Comparison of ENCODE assay signal across 9 cellular contexts in the genomic region with DNA sequence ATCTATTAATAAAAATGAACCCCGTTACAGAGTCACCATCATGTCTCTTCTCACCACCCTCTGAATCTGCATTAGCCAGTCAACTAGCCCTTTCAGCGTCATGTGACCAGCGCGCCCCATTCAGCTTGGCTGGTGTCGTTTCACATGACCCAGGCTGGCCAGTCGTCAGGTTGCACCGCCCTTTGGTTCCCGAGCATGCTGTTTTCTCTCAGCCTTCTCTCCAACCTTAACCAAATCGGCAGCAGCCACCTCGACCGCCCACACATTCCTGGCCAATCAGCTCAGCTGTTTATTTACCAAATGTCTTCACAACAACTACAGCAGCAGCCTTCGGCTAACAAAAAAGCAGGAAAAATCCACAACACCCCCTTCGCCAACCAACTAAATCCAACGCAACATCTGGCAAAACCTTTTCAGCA. TPM values are rescaled to one million over a fixed set of nuclear protein-coding genes. Genes with fewer than 3 reads are reported as not detected.
DNase-seq lines count a peak whose midpoint lies in the region; ATAC-seq, FAIRE-seq and TF ChIP-seq lines count a peak whose summit lies in the region.
"Had no signal": no experiment of that assay in that cellular context is flagged by ENCODE, and none has a peak within 500 bp of the region (broad histone marks: within the 10 kb centered on the region; RNA-seq: fewer than 3 reads in every experiment).

No MANE protein-coding gene starts in this region.

- intact Hi-C loops in cardiac septum (cut with DNase I) = no loop called here
- intact Hi-C loops in activated T-helper 2 cell treated with anti-CD3 and anti-CD28 coated beads, Interferon-gamma antibody, Interleukin-2, Interleukin-4, amounts not matched to agents 10 μg/mL and 5 μg/mL and 100 μg/mL, durations not matched to agents 14 hours and 24 hours and 36 hours (cut with micrococcal nuclease) = loop anchor here (5.0 to 10.0 kb wide), 2 partner anchors 572 to 1845 kb away; partner anchors contain the start of genes MAPK14 and SNRPC
- intact Hi-C loops in sigmoid colon (cut with DNase I) = loop anchor here (1.0 to 5.0 kb wide), 2 partner anchors 9 to 867 kb away; no protein-coding TSS in a partner anchor

- no peak for TF ChIP-seq CTCF in cardiac muscle cell (IDR thresholded peaks at IDR 0.05; ENCODE audit: low read depth, low read length)
- TF ChIP-seq CTCF in foreskin keratinocyte (conservative IDR thresholded peaks at IDR 0.05) = no peak
- no peak for TF ChIP-seq CTCF in sigmoid colon (IDR thresholded peaks at IDR 0.05)
- no peak for TF ChIP-seq CTCF in D721Med (IDR thresholded peaks at IDR 0.05; ENCODE audit: insufficient read depth, missing control alignments)

- no peaks in the 10 kb centered on the region for H3K27me3 Mint-ChIP-seq in activated T-helper 2 cell treated with anti-CD3 and anti-CD28 coated beads, Interferon-gamma antibody, Interleukin-2, Interleukin-4, amounts not matched to agents 10 μg/mL and 5 μg/mL and 100 μg/mL, durations not matched to agents 14 hours and 24 hours and 36 hours (ENCODE audit: low read depth)

- no peak for TF ChIP-seq EP300 in sigmoid colon (IDR thresholded peaks at IDR 0.05)

- peaks cover 99% of the 10 kb centered on the region for H3K36me3 Mint-ChIP-seq in activated T-helper 2 cell treated with anti-CD3 and anti-CD28 coated beads, Interferon-gamma antibody, Interleukin-2, Interleukin-4, amounts not matched to agents 10 μg/mL and 5 μg/mL and 100 μg/mL, durations not matched to agents 14 hours and 24 hours and 36 hours (ENCODE audit: low read depth)

- DNase-seq in cardiac muscle cell (ENCODE audit: low read depth in 1 of 2, low spot score in 1 of 2) (peak; percentile 45 to 65), cardiac septum (ENCODE audit: low spot score) (no peak), foreskin keratinocyte (peak in 1 of 2 donors; percentile 46), sigmoid colon (peak; percentile 71), D721Med (ENCODE audit: insufficient read length, low spot score) (no peak), RKO (ENCODE audit: low spot score) (no peak)
- peak; percentile 49 for DNase-seq in activated T-helper 2 cell treated with anti-CD3 and anti-CD28 coated beads, Interferon-gamma antibody, Interleukin-2, Interleukin-4, amounts not matched to agents 10 μg/mL and 5 μg/mL and 100 μg/mL, durations not matched to agents 14 hours and 24 hours and 36 hours (ENCODE audit: low spot score)

- H3K4me1 ChIP-seq in cardiac muscle cell (ENCODE audit: low read depth) (peaks cover 33% of the 10 kb centered on the region), foreskin keratinocyte (peaks cover 28% of the 10 kb centered on the region), sigmoid colon (peaks cover 0 to 83% (median 81%) of the 10 kb centered on the region in 4 donors)

- H3K9me3 ChIP-seq in cardiac muscle cell (ENCODE audit: low read depth) (no peaks in the 10 kb centered on the region), sigmoid colon (no peaks in the 10 kb centered on the region)

- 66 to 67% methylated on average over 14 of the region's 14 CpGs for WGBS in sigmoid colon, 2 donors

- no peaks in the 10 kb centered on the region for H3K9me3 Mint-ChIP-seq in activated T-helper 2 cell treated with anti-CD3 and anti-CD28 coated beads, Interferon-gamma antibody, Interleukin-2, Interleukin-4, amounts not matched to agents 10 μg/mL and 5 μg/mL and 100 μg/mL, durations not matched to agents 14 hours and 24 hours and 36 hours

- H3K27me3 ChIP-seq in cardiac muscle cell (no peaks in the 10 kb centered on the region), foreskin keratinocyte (no peaks in the 10 kb centered on the region), sigmoid colon (no peaks in the 10 kb centered on the region)

- ATAC-seq in foreskin keratinocyte (peak; percentile 67), GM19467 (IDR thresholded peaks at IDR 0.05; ENCODE audit: unreplicated experiment) (no peak)

- H3K36me3 ChIP-seq in cardiac muscle cell (peaks cover 80% of the 10 kb centered on the region), sigmoid colon (peaks cover 44 to 83% (median 73%) of the 10 kb centered on the region in 4 donors)

- H3K27ac ChIP-seq in cardiac muscle cell (peak overlapping the region; percentile 51), foreskin keratinocyte (no peak overlapping the region), sigmoid colon (peak overlapping the region; percentile 14 to 95 (median 69))

- peak overlapping the region; percentile 96 for H3K4me3 Mint-ChIP-seq in activated T-helper 2 cell treated with anti-CD3 and anti-CD28 coated beads, Interferon-gamma antibody, Interleukin-2, Interleukin-4, amounts not matched to agents 10 μg/mL and 5 μg/mL and 100 μg/mL, durations not matched to agents 14 hours and 24 hours and 36 hours (ENCODE audit: low read depth)

- peak overlapping the region; percentile 72 for H3K27ac Mint-ChIP-seq in activated T-helper 2 cell treated with anti-CD3 and anti-CD28 coated beads, Interferon-gamma antibody, Interleukin-2, Interleukin-4, amounts not matched to agents 10 μg/mL and 5 μg/mL and 100 μg/mL, durations not matched to agents 14 hours and 24 hours and 36 hours

- FAIRE-seq in D721Med (lab: Jason Lieb, UNC) = no peak
- FAIRE-seq: G401.6 had no signal

- no peak for TF ChIP-seq POLR2A in sigmoid colon (IDR thresholded peaks at IDR 0.05)

- H3K4me3 ChIP-seq in cardiac muscle cell = no peak overlapping the region
- H3K4me3 ChIP-seq in sigmoid colon = peak overlapping the region; percentile 7 to 71 (median 18)

- peaks cover 53% of the 10 kb centered on the region for H3K4me1 Mint-ChIP-seq in activated T-helper 2 cell treated with anti-CD3 and anti-CD28 coated beads, Interferon-gamma antibody, Interleukin-2, Interleukin-4, amounts not matched to agents 10 μg/mL and 5 μg/mL and 100 μg/mL, durations not matched to agents 14 hours and 24 hours and 36 hours (ENCODE audit: low read depth)

RNA-seq across cellular contexts. Expression of gene SRSF3, which starts 5.6 kb away (rescaled TPM):
- total RNA-seq in cardiac muscle cell (122 and 127 TPM in 2 replicates), cardiac septum (148 TPM), foreskin keratinocyte (356 and 421 TPM in 2 replicates), sigmoid colon (100 to 1,000 TPM; 101 to 168 (median 122) TPM)
- polyA plus RNA-seq in cardiac muscle cell (160 and 184 TPM in 2 replicates), foreskin keratinocyte (387 and 470 TPM in 2 replicates), sigmoid colon (100 to 1,000 TPM; 144 to 292 (median 165) TPM)
- total RNA-seq in activated T-helper 2 cell treated with anti-CD3 and anti-CD28 coated beads, Interferon-gamma antibody, Interleukin-2, Interleukin-4, amounts not matched to agents 10 μg/mL and 5 μg/mL and 100 μg/mL, durations not matched to agents 14 hours and 24 hours and 36 hours = 512 and 541 TPM in 2 replicates

RNA-seq across cellular contexts. Expression of gene STK38, which starts 52.5 kb away (rescaled TPM):
- total RNA-seq in cardiac muscle cell (16.6 and 17.1 TPM in 2 replicates), cardiac septum (31.6 TPM), foreskin keratinocyte (28.2 and 29.0 TPM in 2 replicates), sigmoid colon (10 to 100 TPM; 25.8 to 46.3 (median 33.1) TPM)
- polyA plus RNA-seq in cardiac muscle cell (22.5 and 35.3 TPM in 2 replicates), foreskin keratinocyte (13.1 and 15.3 TPM in 2 replicates), sigmoid colon (10 to 100 TPM; 33.6 to 47.8 (median 42.1) TPM)
- total RNA-seq in activated T-helper 2 cell treated with anti-CD3 and anti-CD28 coated beads, Interferon-gamma antibody, Interleukin-2, Interleukin-4, amounts not matched to agents 10 μg/mL and 5 μg/mL and 100 μg/mL, durations not matched to agents 14 hours and 24 hours and 36 hours = 22.9 and 25.0 TPM in 2 replicates

Comparison
In these comparisons a context has a peak if more than half of its experiments do, and no peak if none do; other contexts are left out.
1. DNase-seq: peak in cardiac muscle cell (2 of 2), activated T-helper 2 cell treated with anti-CD3 and anti-CD28 coated beads, Interferon-gamma antibody, Interleukin-2, Interleukin-4, amounts not matched to agents 10 μg/mL and 5 μg/mL and 100 μg/mL, durations not matched to agents 14 hours and 24 hours and 36 hours (single experiment) and sigmoid colon (single experiment); none in cardiac septum (single experiment), D721Med (single experiment) and RKO (single experiment).